2 cellular contexts compared by ENCODE assay signal in the genomic region with DNA sequence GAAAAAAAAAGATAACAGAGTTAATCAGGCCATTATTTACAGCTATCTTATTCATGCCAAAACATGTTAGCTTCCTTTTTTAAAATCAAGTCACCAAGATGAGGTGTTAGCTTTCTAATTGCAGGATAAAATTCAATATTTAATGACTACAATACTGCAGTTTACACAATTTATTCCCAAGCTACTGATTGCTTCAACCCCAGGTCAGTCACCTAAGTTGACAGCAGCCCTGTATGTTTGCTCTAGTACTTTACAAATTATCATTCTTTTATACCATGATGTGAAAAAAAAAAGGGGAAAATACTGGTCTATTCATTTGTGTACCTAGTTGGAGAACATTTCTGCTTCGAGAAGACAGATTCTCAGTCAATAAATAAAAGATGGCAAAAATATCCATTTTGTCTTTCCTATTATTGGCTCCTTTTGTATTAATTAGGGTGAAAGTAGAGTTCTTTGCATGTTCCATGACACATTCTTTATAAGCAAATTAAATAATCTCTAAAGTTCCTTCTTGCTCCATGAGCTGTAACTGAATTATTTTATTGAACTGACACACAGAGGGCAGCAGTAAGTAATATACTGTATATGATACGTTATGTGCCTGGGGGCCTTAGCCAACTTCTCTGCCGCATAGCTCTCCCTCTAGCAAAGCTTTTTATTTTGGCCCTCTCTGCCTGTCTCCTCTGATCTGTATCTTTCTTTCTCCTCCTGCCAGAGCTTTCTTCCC.
TF ChIP-seq lines count a peak whose summit lies in the region.

No MANE protein-coding gene starts in this region.

TF ChIP-seq in liver, 16 proteins besides CTCF, POLR2A, EP300 and RAD21:
- TF ChIP-seq RXRA (IDR thresholded peaks at IDR 0.05), result peak; percentile 75 to 88
- no peak for TF ChIP-seq NR2F2 (IDR thresholded peaks at IDR 0.05)

TF ChIP-seq in HepG2, 621 proteins besides CTCF, POLR2A, EP300 and RAD21:
- TF ChIP-seq ATRX (CRISPR knock-in tag; IDR thresholded peaks at IDR 0.05; ENCODE audit: borderline replicate concordance), result no peak
